Comparison of ENCODE assay signal across 1 cellular context in genomic region chr11:73292481-73292880, GRCh38.
TF ChIP-seq lines count a peak whose summit lies in the region.

No MANE protein-coding gene starts in this region.

TF ChIP-seq in IMR-90, 13 proteins besides CTCF, POLR2A, EP300 and RAD21:
- TF ChIP-seq MXI1 (IDR thresholded peaks at IDR 0.05; ENCODE audit: borderline replicate concordance, low read depth, low read length) (no peak), CHD1 (IDR thresholded peaks at IDR 0.05; ENCODE audit: low read depth, low read length) (no peak), RCOR1 (IDR thresholded peaks at IDR 0.05; ENCODE audit: insufficient replicate concordance, low read length) (no peak), USF2 (IDR thresholded peaks at IDR 0.05; ENCODE audit: low read depth, low read length) (no peak), CEBPB (IDR thresholded peaks at IDR 0.05; ENCODE audit: low read depth, low read length) (no peak), MAFK (IDR thresholded peaks at IDR 0.05; ENCODE audit: low read depth, low read length) (no peak), MAZ (IDR thresholded peaks at IDR 0.05; ENCODE audit: borderline replicate concordance, low read depth, low read length) (no peak), RFX5 (IDR thresholded peaks at IDR 0.05; ENCODE audit: low read depth, low read length) (no peak), SMC3 (IDR thresholded peaks at IDR 0.05; ENCODE audit: low read depth, low read length) (no peak), ELK1 (IDR thresholded peaks at IDR 0.05; ENCODE audit: borderline replicate concordance, low read depth, low read length) (no peak), NFE2L2 (IDR thresholded peaks at IDR 0.05; ENCODE audit: low read depth, low read length) (no peak), FOS (IDR thresholded peaks at IDR 0.05; ENCODE audit: low read depth, low read length) (no peak), BHLHE40 (IDR thresholded peaks at IDR 0.05; ENCODE audit: low read depth, low read length) (no peak)
